ENCODE assay signal across 15 cellular contexts in genomic region chr20:13718161-13718560, GRCh38.
DNase-seq lines count a peak whose midpoint lies in the region; ATAC-seq lines count a peak whose summit lies in the region.
"Had no signal": no experiment of that assay in that cellular context is flagged by ENCODE, and none has a peak within 500 bp of the region (broad histone marks: within the 10 kb centered on the region; RNA-seq: fewer than 3 reads in every experiment).

No MANE protein-coding gene starts in this region.

- peaks cover 62% of the 10 kb centered on the region for H3K36me3 Mint-ChIP-seq in T-cell
- H3K36me3 Mint-ChIP-seq in activated CD4-positive, alpha-beta memory T cell treated with anti-CD3 and anti-CD28 coated beads for 36 hours: peaks cover 43% of the 10 kb centered on the region

- no peaks in the 10 kb centered on the region for H3K9me3 Mint-ChIP-seq in T-cell
- H3K9me3 Mint-ChIP-seq in activated CD4-positive, alpha-beta memory T cell treated with anti-CD3 and anti-CD28 coated beads for 36 hours: no peaks in the 10 kb centered on the region

- H3K27me3 ChIP-seq in HUES48 (ENCODE audit: control insufficient read depth, insufficient read depth, low read length): no peaks in the 10 kb centered on the region

- no peak overlapping the region for H3K4me3 Mint-ChIP-seq in T-cell
- no peak overlapping the region for H3K4me3 Mint-ChIP-seq in activated CD4-positive, alpha-beta memory T cell treated with anti-CD3 and anti-CD28 coated beads for 36 hours
- H3K4me3 Mint-ChIP-seq: naive thymus-derived CD4-positive, alpha-beta T cell had no signal

- no peak for DNase-seq in DMS53 (lab: John Stamatoyannopoulos, UW)
- no peak for DNase-seq in T-cell
- DNase-seq in SKM-1 (lab: John Stamatoyannopoulos, UW; ENCODE audit: unreplicated experiment): no peak
- no peak for DNase-seq in activated CD4-positive, alpha-beta memory T cell treated with anti-CD3 and anti-CD28 coated beads for 36 hours
- DNase-seq: activated T-cell treated with anti-CD3 and anti-CD28 coated beads, Interleukin-2, amount 50 U/mL, for 1 hour; DMS79 treated with DMSO at 0.1 percent for 48 hours; naive thymus-derived CD4-positive, alpha-beta T cell; NCI-H2029 treated with DMSO at 0.1 percent for 48 hours; retina; SW 1271 had no signal

- H3K9me3 ChIP-seq in HUES48 (ENCODE audit: control insufficient read depth, insufficient read depth, low read length): no peaks in the 10 kb centered on the region

- no peak overlapping the region for H3K9ac ChIP-seq in HUES48 (ENCODE audit: low read depth, low read length)

- CTCF ChIA-PET in T-cell (lab: Charles Lee): no interaction called here
- CTCF ChIA-PET in activated CD4-positive, alpha-beta memory T cell treated with anti-CD3 and anti-CD28 coated beads for 36 hours (lab: Charles Lee): no interaction called here

- POLR2A ChIA-PET in T-cell (lab: Charles Lee): no interaction called here
- POLR2A ChIA-PET in activated CD4-positive, alpha-beta memory T cell treated with anti-CD3 and anti-CD28 coated beads for 36 hours (lab: Charles Lee): no interaction called here

- peaks cover 18% of the 10 kb centered on the region for H3K4me1 ChIP-seq in HUES48 (ENCODE audit: control insufficient read depth, insufficient read depth, low read length)

- no peak overlapping the region for H3K4me3 ChIP-seq in HUES48 (ENCODE audit: low read depth, low read length)

- peak; percentile 14 for ATAC-seq in GM18520 (IDR thresholded peaks at IDR 0.05; ENCODE audit: unreplicated experiment)
- peak; percentile 44 for ATAC-seq in GM21515 (IDR thresholded peaks at IDR 0.05; ENCODE audit: unreplicated experiment)
- peak; percentile 28 for ATAC-seq in HG02943 (IDR thresholded peaks at IDR 0.05; ENCODE audit: low read depth, unreplicated experiment)
- no peak for ATAC-seq in T-cell (replicated peaks in 1 of 4)
- ATAC-seq: left lobe of liver; naive thymus-derived CD4-positive, alpha-beta T cell had no signal

- peaks cover 72% of the 10 kb centered on the region for H3K36me3 ChIP-seq in HUES48 (ENCODE audit: control insufficient read depth, insufficient read depth, low read length)

- peak overlapping the region; percentile 28 for H3K27ac ChIP-seq in HUES48 (ENCODE audit: low read depth, low read length)

- no peak overlapping the region for H3K27ac Mint-ChIP-seq in T-cell
- H3K27ac Mint-ChIP-seq in activated CD4-positive, alpha-beta memory T cell treated with anti-CD3 and anti-CD28 coated beads for 36 hours: no peak overlapping the region
- H3K27ac Mint-ChIP-seq: naive thymus-derived CD4-positive, alpha-beta T cell had no signal

- intact Hi-C loops in activated CD4-positive, alpha-beta memory T cell treated with anti-CD3 and anti-CD28 coated beads for 36 hours (cut with micrococcal nuclease): no loop called here

- H3K4me1 Mint-ChIP-seq in T-cell: no peaks in the 10 kb centered on the region
- no peaks in the 10 kb centered on the region for H3K4me1 Mint-ChIP-seq in activated CD4-positive, alpha-beta memory T cell treated with anti-CD3 and anti-CD28 coated beads for 36 hours (ENCODE audit: low read depth)

- H3K27me3 Mint-ChIP-seq in T-cell: no peaks in the 10 kb centered on the region
- no peaks in the 10 kb centered on the region for H3K27me3 Mint-ChIP-seq in activated CD4-positive, alpha-beta memory T cell treated with anti-CD3 and anti-CD28 coated beads for 36 hours
- H3K27me3 Mint-ChIP-seq: naive thymus-derived CD4-positive, alpha-beta T cell had no signal

Comparison
In these comparisons a context has a peak if more than half of its experiments do, and no peak if none do; other contexts are left out.
1. ATAC-seq: peak in GM18520 (single experiment), GM21515 (single experiment) and HG02943 (single experiment); none in T-cell (0 of 4).